22 cellular contexts compared by ENCODE assay signal in genomic region chr5:147411612-147412310, GRCh38.
A peak's percentile ranks its signal among the peaks of the same experiment; 100 is the strongest.
DNase-seq lines count a peak whose midpoint lies in the region; ATAC-seq, FAIRE-seq and TF ChIP-seq lines count a peak whose summit lies in the region.
"Had no signal": no experiment of that assay in that cellular context is flagged by ENCODE, and none has a peak within 500 bp of the region (broad histone marks: within the 10 kb centered on the region; RNA-seq: fewer than 3 reads in every experiment).

No MANE protein-coding gene starts in this region.

- ATAC-seq in GM18873 (IDR thresholded peaks at IDR 0.05; ENCODE audit: low FRiP score, unreplicated experiment): no peak
- no peak for ATAC-seq in activated CD4-positive, CD25-positive, alpha-beta regulatory T cell treated with anti-CD3 and anti-CD28 coated beads, Interleukin-2, amount 50 U/mL, for 24 hours
- ATAC-seq: activated T-helper 17 cell treated with anti-CD3 and anti-CD28 coated beads, Interleukin-2, amount 50 U/mL, for 72 hours; left lobe of liver had no signal

- no peak overlapping the region for H3K4me3 Mint-ChIP-seq in glutamatergic neuron (ENCODE audit: unreplicated experiment)
- H3K4me3 Mint-ChIP-seq: activated naive CD8-positive, alpha-beta T cell treated with anti-CD3 and anti-CD28 coated beads for 36 hours; activated T-helper 17 cell treated with anti-CD3 and anti-CD28 coated beads, Interleukin-2, amount 50 U/mL, for 72 hours; endodermal cell; mesothelial cell of epicardium; stimulated activated naive CD8-positive, alpha-beta T cell treated with anti-CD3 and anti-CD28 coated beads, Interleukin-15, Interleukin-2, amounts not matched to agents 100 ng/mL and 50 ng/mL, for 24 hours had no signal

- H3K18ac ChIP-seq in trophoblast cell (ENCODE audit: low read length): no peak overlapping the region

- no peak overlapping the region for H3K4me2 ChIP-seq in trophoblast cell (ENCODE audit: low read length)

- no peak overlapping the region for H3K4ac ChIP-seq in trophoblast cell (ENCODE audit: low read depth, low read length)

- no peak overlapping the region for H3K9ac ChIP-seq in trophoblast cell (ENCODE audit: low read length)

- no peak overlapping the region for H2AFZ ChIP-seq in trophoblast cell (ENCODE audit: insufficient read depth, low read length, poor library complexity)

- H4K12ac ChIP-seq in trophoblast cell (ENCODE audit: low read depth, low read length): no peak overlapping the region

- H3K36me3 ChIP-seq in ascending aorta: peaks cover 23 to 36% of the 10 kb centered on the region in 2 donors
- H3K36me3 ChIP-seq in trophoblast cell (ENCODE audit: control insufficient read depth in 1 of 2, insufficient read depth in 2 of 2, low read length in 2 of 2): peaks cover 15 to 53% of the 10 kb centered on the region in 2 experiments
- peaks cover 0 to 27% of the 10 kb centered on the region in 2 donors for H3K36me3 ChIP-seq in vagina
- no peaks in the 10 kb centered on the region for H3K36me3 ChIP-seq in small intestine (ENCODE audit: control insufficient read depth in 2 of 2, insufficient read depth in 2 of 2, low read length in 2 of 2)
- H3K36me3 ChIP-seq: brain microvascular endothelial cell, colonic mucosa had no signal

- peaks cover 18% of the 10 kb centered on the region for H3K36me3 Mint-ChIP-seq in glutamatergic neuron (ENCODE audit: unreplicated experiment)
- H3K36me3 Mint-ChIP-seq: activated naive CD8-positive, alpha-beta T cell treated with anti-CD3 and anti-CD28 coated beads for 36 hours had no signal

- H2BK12ac ChIP-seq in trophoblast cell (ENCODE audit: low read length): no peak overlapping the region

- H3K4me1 Mint-ChIP-seq in glutamatergic neuron (ENCODE audit: low read depth, unreplicated experiment): peaks cover 25% of the 10 kb centered on the region
- H3K4me1 Mint-ChIP-seq: activated naive CD8-positive, alpha-beta T cell treated with anti-CD3 and anti-CD28 coated beads for 36 hours; activated T-helper 17 cell treated with anti-CD3 and anti-CD28 coated beads, Interleukin-2, amount 50 U/mL, for 72 hours had no signal

- no peaks in the 10 kb centered on the region for H3K79me2 ChIP-seq in trophoblast cell (ENCODE audit: control insufficient read depth, insufficient read depth, low read length, poor library complexity)

- peaks cover 3% of the 10 kb centered on the region for H3K9me3 Mint-ChIP-seq in glutamatergic neuron (ENCODE audit: unreplicated experiment)
- H3K9me3 Mint-ChIP-seq: activated naive CD8-positive, alpha-beta T cell treated with anti-CD3 and anti-CD28 coated beads for 36 hours; activated T-helper 17 cell treated with anti-CD3 and anti-CD28 coated beads, Interleukin-2, amount 50 U/mL, for 72 hours; endodermal cell; mesothelial cell of epicardium; stimulated activated naive CD8-positive, alpha-beta T cell treated with anti-CD3 and anti-CD28 coated beads, Interleukin-15, Interleukin-2, amounts not matched to agents 100 ng/mL and 50 ng/mL, for 24 hours had no signal

- no peak overlapping the region for H3K14ac ChIP-seq in trophoblast cell (ENCODE audit: low read length)

- intact Hi-C loops in ascending aorta (cut with DNase I): no loop called here
- intact Hi-C loops in vagina (cut with DNase I): no loop called here

- peak overlapping the region; percentile 21 for H3K27ac Mint-ChIP-seq in glutamatergic neuron (ENCODE audit: unreplicated experiment)
- H3K27ac Mint-ChIP-seq: activated naive CD8-positive, alpha-beta T cell treated with anti-CD3 and anti-CD28 coated beads for 36 hours; activated T-helper 17 cell treated with anti-CD3 and anti-CD28 coated beads, Interleukin-2, amount 50 U/mL, for 72 hours; endodermal cell; stimulated activated naive CD8-positive, alpha-beta T cell treated with anti-CD3 and anti-CD28 coated beads, Interleukin-15, Interleukin-2, amounts not matched to agents 100 ng/mL and 50 ng/mL, for 24 hours had no signal

- peak overlapping the region; percentile 94 to 98 for H3K27ac ChIP-seq in ascending aorta
- H3K27ac ChIP-seq in trophoblast cell (ENCODE audit: low read depth, low read length): no peak overlapping the region
- peak overlapping the region; percentile 74 for H3K27ac ChIP-seq in vagina
- H3K27ac ChIP-seq in small intestine (ENCODE audit: low read depth in 1 of 2, low read length in 1 of 2): peak overlapping the region in 1 of 2 donors; percentile 28
- H3K27ac ChIP-seq: brain microvascular endothelial cell, colonic mucosa had no signal

- H3K27me3 Mint-ChIP-seq in glutamatergic neuron (ENCODE audit: unreplicated experiment): peaks cover 3% of the 10 kb centered on the region
- H3K27me3 Mint-ChIP-seq: activated naive CD8-positive, alpha-beta T cell treated with anti-CD3 and anti-CD28 coated beads for 36 hours; activated T-helper 17 cell treated with anti-CD3 and anti-CD28 coated beads, Interleukin-2, amount 50 U/mL, for 72 hours had no signal

- FAIRE-seq in small intestine (lab: Jason Lieb, UNC): no peak
- FAIRE-seq: RCC 7860, urothelium cell line had no signal

- no CpG with 5 or more reads among the region's 6 CpGs for WGBS in trophoblast cell (ENCODE audit: extremely low coverage, insufficient coverage, insufficient read length)
- WGBS in small intestine, 3 donors: 55 to 78% (median 77%) methylated on average over 6 of the region's 6 CpGs

- H3K27me3 ChIP-seq in ascending aorta (no peaks in the 10 kb centered on the region), trophoblast cell (ENCODE audit: insufficient read depth, low read length) (no peaks in the 10 kb centered on the region), vagina (no peaks in the 10 kb centered on the region), small intestine (ENCODE audit: control insufficient read depth in 2 of 2, insufficient read depth in 2 of 2, low read length in 2 of 2) (no peaks in the 10 kb centered on the region)
- H3K27me3 ChIP-seq: brain microvascular endothelial cell, colonic mucosa had no signal

- no peak overlapping the region for H4K8ac ChIP-seq in trophoblast cell (ENCODE audit: low read depth, low read length)

- no peak overlapping the region for H2AK5ac ChIP-seq in trophoblast cell (ENCODE audit: low read length)

- DNase-seq in ascending aorta (ENCODE audit: low spot score in 2 of 2): no peak
- DNase-seq in glutamatergic neuron: no peak
- peak; percentile 54 to 75 for DNase-seq in trophoblast cell
- DNase-seq in vagina (ENCODE audit: extremely low spot score in 2 of 2): no peak
- no peak for DNase-seq in small intestine
- DNase-seq: activated CD8-positive, alpha-beta memory T cell treated with anti-CD3 and anti-CD28 coated beads, Interleukin-2, amount 50 U/mL, for 4 hours; activated naive CD8-positive, alpha-beta T cell treated with anti-CD3 and anti-CD28 coated beads for 36 hours; brain microvascular endothelial cell; colonic mucosa; endodermal cell; head of caudate nucleus; NCI-H1417 treated with DMSO at 0.1 percent for 48 hours; NCI-H510A; T-helper 2 cell had no signal

- H3K9me3 ChIP-seq in ascending aorta (no peaks in the 10 kb centered on the region), trophoblast cell (ENCODE audit: insufficient read depth, low read depth, low read length) (no peaks in the 10 kb centered on the region), vagina (no peaks in the 10 kb centered on the region), small intestine (ENCODE audit: control insufficient read depth, low read depth) (no peaks in the 10 kb centered on the region)
- H3K9me3 ChIP-seq: colonic mucosa had no signal

- no peak overlapping the region for H2BK120ac ChIP-seq in trophoblast cell (ENCODE audit: insufficient read depth, low read length, poor library complexity)

- H4K91ac ChIP-seq in trophoblast cell (ENCODE audit: low read depth, low read length): no peak overlapping the region

- H3K23ac ChIP-seq in trophoblast cell (ENCODE audit: low read length): no peak overlapping the region

- H3K4me1 ChIP-seq in ascending aorta (peaks cover 26 to 67% of the 10 kb centered on the region in 2 donors), trophoblast cell (ENCODE audit: control insufficient read depth in 1 of 2, insufficient read depth in 2 of 2, low read length in 2 of 2) (peaks cover 12 to 27% of the 10 kb centered on the region in 2 experiments), vagina (peaks cover 20% of the 10 kb centered on the region), small intestine (ENCODE audit: control insufficient read depth in 2 of 2, insufficient read depth in 1 of 2, low read depth in 1 of 2, low read length in 1 of 2) (no peaks in the 10 kb centered on the region)
- H3K4me1 ChIP-seq: colonic mucosa had no signal

- H3K4me3 ChIP-seq in ascending aorta: no peak overlapping the region
- no peak overlapping the region for H3K4me3 ChIP-seq in trophoblast cell (ENCODE audit: low read depth, low read length)
- H3K4me3 ChIP-seq in vagina: no peak overlapping the region
- H3K4me3 ChIP-seq in small intestine (ENCODE audit: low read depth in 1 of 2, low read length in 2 of 2): no peak overlapping the region
- H3K4me3 ChIP-seq: colonic mucosa had no signal

- no peaks in the 10 kb centered on the region for H3K79me1 ChIP-seq in trophoblast cell (ENCODE audit: low read length)

- TF ChIP-seq CTCF in ascending aorta (IDR thresholded peaks at IDR 0.05) (no peak), glutamatergic neuron (IDR thresholded peaks at IDR 0.05; ENCODE audit: partially characterized antibody, unreplicated experiment) (no peak), vagina (IDR thresholded peaks at IDR 0.05) (no peak)

- TF ChIP-seq POLR2A in vagina (IDR thresholded peaks at IDR 0.05): no peak

- H2BK5ac ChIP-seq in trophoblast cell (ENCODE audit: low read depth, low read length, poor library complexity): no peak overlapping the region

Comparison
In these comparisons a context has a peak if more than half of its experiments do, and no peak if none do; other contexts are left out.
1. DNase-seq: peak in trophoblast cell (2 of 2); none in ascending aorta (0 of 2), glutamatergic neuron (single experiment), vagina (0 of 2) and small intestine (single experiment).